ENCODE assay signal across 8 cellular contexts in genomic region chr2:176131617-176132396, GRCh38. TPM values are rescaled to one million over a fixed set of nuclear protein-coding genes. Genes with fewer than 3 reads are reported as not detected.
DNase-seq lines count a peak whose midpoint lies in the region; ATAC-seq and TF ChIP-seq lines count a peak whose summit lies in the region.
"Had no signal": no experiment of that assay in that cellular context is flagged by ENCODE, and none has a peak within 500 bp of the region (broad histone marks: within the 10 kb centered on the region; RNA-seq: fewer than 3 reads in every experiment).

No MANE protein-coding gene starts in this region.

- peaks cover 6% of the 10 kb centered on the region for H3K36me3 Mint-ChIP-seq in T-helper 17 cell (ENCODE audit: low read depth)

- H3K9me3 ChIP-seq in A673 (ENCODE audit: low read depth, low read length, poor library complexity, severe bottlenecking) (no peaks in the 10 kb centered on the region), T-helper 17 cell (ENCODE audit: control insufficient read depth, low read length, poor library complexity, severe bottlenecking) (no peaks in the 10 kb centered on the region)

- peak overlapping the region; percentile 62 for H3K4me3 ChIP-seq in A673 (ENCODE audit: low read depth, low read length, poor library complexity, severe bottlenecking)

- no peaks in the 10 kb centered on the region for H3K27me3 ChIP-seq in A673 (replicated peaks; ENCODE audit: insufficient read depth, low read depth, low read length, poor library complexity)

- peaks cover 46% of the 10 kb centered on the region for H3K4me1 ChIP-seq in A673 (ENCODE audit: insufficient read depth, low read length, poor library complexity, severe bottlenecking)

- DNase-seq in A673 (ENCODE audit: low spot score) (peak; percentile 22), T-helper 17 cell (no peak), left kidney (ENCODE audit: low read depth, low spot score) (peak; percentile 52), NCI-H2227 (lab: John Stamatoyannopoulos, UW; ENCODE audit: unreplicated experiment) (no peak), NOMO-1 treated with dmso at 0.1 percent for 144 hours (lab: John Stamatoyannopoulos, UW; ENCODE audit: unreplicated experiment) (no peak)
- DNase-seq: activated naive CD4-positive, alpha-beta T cell treated with Interleukin-2 at 50 U/mL for 16 hours; DMS53 had no signal

- peak overlapping the region; percentile 68 for H3K4me3 Mint-ChIP-seq in T-helper 17 cell

- BruUV-seq in A673 (replicated peaks; lab: Mats Ljungman, UMichigan), result TSS peak; percentile 31

- peaks cover 11% of the 10 kb centered on the region for H3K4me1 Mint-ChIP-seq in T-helper 17 cell

- POLR2A ChIA-PET in A673 (lab: Charles Lee; ENCODE audit: low non-redundant PET), result interaction anchor here (0.6 to 0.7 kb wide), 3 partner anchors 7 to 520 kb away, joined by 7 to 8 read pairs (median 7); no protein-coding TSS in a partner anchor

- ATAC-seq in T-helper 17 cell (no peak), HG02588 (IDR thresholded peaks at IDR 0.05; ENCODE audit: unreplicated experiment) (no peak)

- peak overlapping the region; percentile 98 for H3K27ac ChIP-seq in A673 (ENCODE audit: low read depth, low read length, poor library complexity, severe bottlenecking)

- intact Hi-C loops in A673 (cut with micrococcal nuclease; ENCODE audit: unreplicated experiment), result loop anchor here (2.0 kb wide), 1 partner anchor 1015 kb away; no protein-coding TSS in a partner anchor

- no peak for TF ChIP-seq CTCF in A673 (conservative IDR thresholded peaks at IDR 0.05; ENCODE audit: low read depth, low read length)

- peaks cover 4% of the 10 kb centered on the region for H3K36me3 ChIP-seq in A673 (ENCODE audit: insufficient read depth, low read length, poor library complexity, severe bottlenecking)

- peak overlapping the region; percentile 89 for H3K27ac Mint-ChIP-seq in T-helper 17 cell

- peaks cover 76% of the 10 kb centered on the region for H3K27me3 Mint-ChIP-seq in T-helper 17 cell

- CTCF ChIA-PET in A673 (lab: Charles Lee), result interaction anchor here (0.6 to 1.7 kb wide), 4 partner anchors 323 to 558 kb away, joined by 3 to 10 read pairs (median 4); no protein-coding TSS in a partner anchor

RNA-seq across cellular contexts. Expression of gene HOXD8, which starts 2.3 kb away (rescaled TPM):
- total RNA-seq in A673 (2021) (56.8 and 61.9 TPM in 2 replicates), T-helper 17 cell (not detected)

RNA-seq across cellular contexts. Expression of gene HOXD9, which starts 9.3 kb away (rescaled TPM):
- total RNA-seq in A673 (2021), result 63.0 and 64.9 TPM in 2 replicates
- total RNA-seq in T-helper 17 cell, result not detected

RNA-seq across cellular contexts. Expression of gene HOXD10, which starts 15.2 kb away (rescaled TPM):
- total RNA-seq in A673 (2021) (88.6 and 98.3 TPM in 2 replicates), T-helper 17 cell (not detected)

RNA-seq across cellular contexts. Expression of gene HOXD4, which starts 19.5 kb away (rescaled TPM):
- total RNA-seq in A673 (2021), result 30.8 and 34.3 TPM in 2 replicates
- total RNA-seq in T-helper 17 cell, result not detected

RNA-seq across cellular contexts. Expression of gene HOXD11, which starts 24.7 kb away (rescaled TPM):
- 107 and 123 TPM in 2 replicates for total RNA-seq in A673 (2021)
- total RNA-seq in T-helper 17 cell, result not detected

Comparison
In these comparisons a context has a peak if more than half of its experiments do, and no peak if none do; other contexts are left out.
1. DNase-seq: peak in A673 (single experiment) and left kidney (single experiment); none in T-helper 17 cell (0 of 3), NCI-H2227 (single experiment) and NOMO-1 treated with dmso at 0.1 percent for 144 hours (single experiment).
2. RNA of gene HOXD8, which starts 2.3 kb away (total RNA-seq): 56.8 to 61.9 TPM in A673; not detected in T-helper 17 cell; every median in the first group is over 10 times any median in the second.
3. RNA of gene HOXD9, which starts 9.3 kb away (total RNA-seq): 63.0 to 64.9 TPM in A673; not detected in T-helper 17 cell; every median in the first group is over 10 times any median in the second.
4. RNA of gene HOXD10, which starts 15.2 kb away (total RNA-seq): 88.6 to 98.3 TPM in A673; not detected in T-helper 17 cell; every median in the first group is over 10 times any median in the second.